11 cellular contexts compared by ENCODE assay signal in the genomic region with DNA sequence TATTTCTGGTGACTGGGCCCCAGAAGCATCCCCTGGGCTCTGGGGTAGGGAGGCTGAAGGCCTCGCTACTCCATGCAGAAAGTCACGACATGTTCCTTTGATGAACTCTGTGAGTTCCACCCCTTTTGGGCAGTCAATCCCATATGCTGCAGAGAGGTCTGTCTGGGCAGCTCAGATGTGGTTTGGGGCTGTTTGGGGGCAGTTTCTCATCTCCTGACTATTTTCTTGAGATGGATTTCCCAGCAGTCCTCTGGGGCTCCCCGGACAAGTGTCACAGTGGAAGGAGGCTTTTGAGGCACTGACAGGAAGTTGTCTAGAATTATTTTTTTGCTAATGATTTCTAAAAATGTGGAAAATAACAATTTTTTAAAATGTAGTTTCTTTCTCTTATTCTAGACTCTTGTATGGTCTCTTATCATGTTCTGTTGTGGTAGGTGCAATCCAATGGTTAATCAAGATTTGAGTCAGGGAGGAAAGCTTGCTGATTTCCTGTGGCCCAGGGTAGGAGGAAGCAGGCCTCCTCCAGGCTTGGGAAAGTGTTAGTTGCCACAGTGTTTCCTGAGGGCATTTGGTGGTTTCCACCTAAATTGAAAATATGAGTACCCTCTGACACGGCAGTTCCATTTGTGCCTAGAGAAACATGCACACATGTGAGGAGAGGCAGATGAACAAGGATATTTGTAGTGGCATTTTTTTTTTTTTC. TPM values are rescaled to one million over a fixed set of nuclear protein-coding genes. Genes with fewer than 3 reads are reported as not detected.
A peak's percentile ranks its signal among the peaks of the same experiment; 100 is the strongest.
DNase-seq lines count a peak whose midpoint lies in the region; TF ChIP-seq lines count a peak whose summit lies in the region.
"Had no signal": no experiment of that assay in that cellular context is flagged by ENCODE, and none has a peak within 500 bp of the region (broad histone marks: within the 10 kb centered on the region; RNA-seq: fewer than 3 reads in every experiment).

No MANE protein-coding gene starts in this region.

- H3K27me3 Mint-ChIP-seq in activated naive CD8-positive, alpha-beta T cell: no peaks in the 10 kb centered on the region

- no peaks in the 10 kb centered on the region for H3K9me3 Mint-ChIP-seq in activated naive CD8-positive, alpha-beta T cell (ENCODE audit: low read depth)

- no peaks in the 10 kb centered on the region for H4K20me1 ChIP-seq in osteoblast (ENCODE audit: insufficient read depth, low read length)

- H3K9me3 ChIP-seq in osteoblast (ENCODE audit: low read depth, low read length): no peaks in the 10 kb centered on the region
- H3K9me3 ChIP-seq: tibial artery had no signal

- no peak for TF ChIP-seq CTCF in NB4 (IDR thresholded peaks at IDR 0.05; ENCODE audit: low read depth, low read length)
- no peak for TF ChIP-seq CTCF in osteoblast (IDR thresholded peaks at IDR 0.05; ENCODE audit: extremely low read depth, low read depth, low read length)

- H3K4me1 ChIP-seq in osteoblast (ENCODE audit: insufficient read depth, low read length): peaks cover 3% of the 10 kb centered on the region

- no peak overlapping the region for H3K27ac ChIP-seq in osteoblast (ENCODE audit: low read depth, low read length)
- H3K27ac ChIP-seq: tibial artery had no signal

- no peaks in the 10 kb centered on the region for H3K27me3 ChIP-seq in osteoblast (ENCODE audit: insufficient read depth, low read length)
- H3K27me3 ChIP-seq: tibial artery had no signal

- H3K36me3 ChIP-seq in osteoblast (ENCODE audit: insufficient read depth, low read length): no peaks in the 10 kb centered on the region

- no peak overlapping the region for H2AFZ ChIP-seq in osteoblast (ENCODE audit: low read length)

- H3K36me3 Mint-ChIP-seq in activated naive CD8-positive, alpha-beta T cell: peaks cover 6% of the 10 kb centered on the region

- H3K4me2 ChIP-seq in osteoblast (ENCODE audit: insufficient read depth, low read length): no peak overlapping the region

- H3K4me3 ChIP-seq in NB4 (ENCODE audit: low read depth, low read length) (no peak overlapping the region), osteoblast (ENCODE audit: insufficient read depth, low read length) (no peak overlapping the region)
- H3K4me3 ChIP-seq: tibial artery had no signal

- intact Hi-C loops in posterior vena cava (cut with DNase I): loop anchor here in 1 of 2 donors (10.0 kb wide), 1 partner anchor 84 kb away; a partner anchor contains a TSS

- H3K27ac Mint-ChIP-seq in activated naive CD8-positive, alpha-beta T cell: peak overlapping the region; percentile 82

- H3K4me1 Mint-ChIP-seq in activated naive CD8-positive, alpha-beta T cell (ENCODE audit: low read depth): peaks cover 33% of the 10 kb centered on the region

- H3K79me2 ChIP-seq in osteoblast (ENCODE audit: insufficient read depth, low read length): no peaks in the 10 kb centered on the region

- DNase-seq in ELR (ENCODE audit: low read depth): peak; percentile 78
- peak; percentile 91 for DNase-seq in NB4 (ENCODE audit: low read depth)
- peak; percentile 18 for DNase-seq in posterior vena cava (ENCODE audit: low spot score)
- DNase-seq in effector CD4-positive, alpha-beta T cell: no peak
- no peak for DNase-seq in D341Med (ENCODE audit: low spot score)
- DNase-seq in osteoblast (ENCODE audit: insufficient read length, low spot score, missing footprints): no peak
- no peak for DNase-seq in NCI-H146 treated with DMSO at 0.1 percent for 48 hours (lab: John Stamatoyannopoulos, UW; ENCODE audit: unreplicated experiment)
- DNase-seq: left cardiac atrium, NCI-H510A, tibial artery had no signal

- TF ChIP-seq POLR2A in NB4 (IDR thresholded peaks at IDR 0.05; ENCODE audit: extremely low read depth, insufficient read length): no peak

- H3K4me3 Mint-ChIP-seq in activated naive CD8-positive, alpha-beta T cell: peak overlapping the region; percentile 21

RNA-seq across cellular contexts. Expression of a gene that starts 19.9 kb away (rescaled TPM):
- 10 to 100 TPM; 22.2 to 25.3 TPM for total RNA-seq in posterior vena cava
- total RNA-seq in osteoblast: 19.2 and 20.0 TPM in 2 replicates

Comparison
In these comparisons a context has a peak if more than half of its experiments do, and no peak if none do; other contexts are left out.
1. DNase-seq: peak in ELR (single experiment), NB4 (single experiment) and posterior vena cava (single experiment); none in effector CD4-positive, alpha-beta T cell (single experiment), D341Med (single experiment), osteoblast (single experiment) and NCI-H146 treated with DMSO at 0.1 percent for 48 hours (single experiment).